Comparison of ENCODE assay signal across 1 cellular context in genomic region chr9:4866239-4866969, GRCh38.
TF ChIP-seq lines count a peak whose summit lies in the region.

No MANE protein-coding gene starts in this region.

TF ChIP-seq in K562, 482 proteins besides CTCF, POLR2A, EP300 and RAD21 (continued from another document):
- TF ChIP-seq UBTF (IDR thresholded peaks at IDR 0.05; ENCODE audit: borderline replicate concordance in 1 of 2, low read depth in 2 of 2, low read length in 2 of 2) (no peak), ATF3 (IDR thresholded peaks at IDR 0.05) (peak; percentile 54; the same call in 1 of the 2 replicates), ATF3 (CRISPR knock-in tag; conservative IDR thresholded peaks at IDR 0.05) (no peak), ZNF592 (IDR thresholded peaks at IDR 0.05) (peak; percentile 41; the same call in 1 of the 2 replicates), CTCFL (IDR thresholded peaks at IDR 0.05; ENCODE audit: borderline replicate concordance, insufficient read depth, low read depth, low read length, poor library complexity, severe bottlenecking) (no peak), CBX2 (IDR thresholded peaks at IDR 0.05; ENCODE audit: insufficient read depth, low read length, poor library complexity, severe bottlenecking) (no peak), EHMT2 (IDR thresholded peaks at IDR 0.05) (no peak), FOXP1 (CRISPR knock-in tag; IDR thresholded peaks at IDR 0.05) (no peak), NFRKB (IDR thresholded peaks at IDR 0.05; ENCODE audit: low read depth) (no peak), NR4A1 (CRISPR knock-in tag; IDR thresholded peaks at IDR 0.05) (no peak), NR4A1 (tag; IDR thresholded peaks at IDR 0.05) (peak; percentile 52; the same call in 1 of the 2 replicates), GTF2E2 (tag; IDR thresholded peaks at IDR 0.05) (no peak), MAFK (IDR thresholded peaks at IDR 0.05; ENCODE audit: low read length) (no peak), ATF7 (IDR thresholded peaks at IDR 0.05) (no peak), ELF1 (tag; IDR thresholded peaks at IDR 0.05) (no peak), POLR2G (IDR thresholded peaks at IDR 0.05; ENCODE audit: low read depth, low read length) (no peak), HNRNPK (IDR thresholded peaks at IDR 0.05; ENCODE audit: low read depth, low read length, poor library complexity, severe bottlenecking) (no peak), ARID3A (IDR thresholded peaks at IDR 0.05; ENCODE audit: borderline replicate concordance, low read depth, low read length) (no peak), JUN (IDR thresholded peaks at IDR 0.05; ENCODE audit: borderline replicate concordance, low read depth, low read length) (0 out of 2 replicates have a peak, but pooled peaks have one; percentile 26), JUN (CRISPR knock-in tag; IDR thresholded peaks at IDR 0.05; ENCODE audit: borderline replicate concordance) (no peak), CLOCK (CRISPR knock-in tag; IDR thresholded peaks at IDR 0.05; ENCODE audit: borderline replicate concordance) (no peak), CBX8 (IDR thresholded peaks at IDR 0.05; ENCODE audit: borderline replicate concordance, extremely low read depth, low read depth, low read length, poor library complexity, severe bottlenecking) (no peak), ZNF57 (CRISPR knock-in tag; IDR thresholded peaks at IDR 0.05) (no peak), MIER1 (IDR thresholded peaks at IDR 0.05; ENCODE audit: low read depth) (no peak)
TF ChIP-seq in K562: peak in this region for 10.
